Comparison of ENCODE assay signal across 9 cellular contexts in genomic region chr11:102559839-102560238, GRCh38.
A peak's percentile ranks its signal among the peaks of the same experiment; 100 is the strongest.
DNase-seq lines count a peak whose midpoint lies in the region; ATAC-seq, FAIRE-seq and TF ChIP-seq lines count a peak whose summit lies in the region.
"Had no signal": no experiment of that assay in that cellular context is flagged by ENCODE, and none has a peak within 500 bp of the region (broad histone marks: within the 10 kb centered on the region; RNA-seq: fewer than 3 reads in every experiment).

No MANE protein-coding gene starts in this region.

- no peak overlapping the region for H3K4me3 ChIP-seq in KMS-11 (IDR thresholded peaks at IDR 0.05; ENCODE audit: insufficient read depth, low read depth, low read length)

- H3K9me3 Mint-ChIP-seq in memory B cell = no peaks in the 10 kb centered on the region

- H3K36me3 Mint-ChIP-seq in memory B cell = no peaks in the 10 kb centered on the region

- H3K36me3 ChIP-seq in KMS-11 (ENCODE audit: insufficient read depth) = no peaks in the 10 kb centered on the region

- no peak overlapping the region for H2AFZ ChIP-seq in KMS-11 (ENCODE audit: low read depth)

- H3K9ac ChIP-seq in KMS-11 = no peak overlapping the region

- peak overlapping the region; percentile 93 for H3K27ac Mint-ChIP-seq in memory B cell

- no peaks in the 10 kb centered on the region for H3K79me2 ChIP-seq in KMS-11 (ENCODE audit: insufficient read depth, low read depth)

- H3K4me2 ChIP-seq in KMS-11 = peak overlapping the region; percentile 81

- peak; percentile 44 for ATAC-seq in GM18498 (IDR thresholded peaks at IDR 0.05; ENCODE audit: unreplicated experiment)
- peak; percentile 35 for ATAC-seq in GM21619 (IDR thresholded peaks at IDR 0.05; ENCODE audit: unreplicated experiment)
- ATAC-seq in memory B cell (ENCODE audit: low read depth) = peak; percentile 81
- ATAC-seq in GM19395 (IDR thresholded peaks at IDR 0.05; ENCODE audit: unreplicated experiment) = no peak

- H3K27ac ChIP-seq in KMS-11 = no peak overlapping the region

- H3K4me1 ChIP-seq in KMS-11 (ENCODE audit: low read depth, poor library complexity, severe bottlenecking) = peaks cover 36% of the 10 kb centered on the region

- FAIRE-seq in HTR-8/SVneo (lab: Jason Lieb, UNC) = no peak
- FAIRE-seq: colon had no signal

- peak overlapping the region; percentile 52 for H3K4me3 Mint-ChIP-seq in memory B cell

- H4K20me1 ChIP-seq in KMS-11 (ENCODE audit: insufficient read depth) = no peaks in the 10 kb centered on the region

- H3K4me1 Mint-ChIP-seq in memory B cell = peaks cover 21% of the 10 kb centered on the region

- TF ChIP-seq CTCF in KMS-11 (conservative IDR thresholded peaks at IDR 0.05; ENCODE audit: low read depth, low read length) = no peak

- peaks cover 5% of the 10 kb centered on the region; the same call in 1 of the 2 replicates for H3K27me3 ChIP-seq in KMS-11 (ENCODE audit: insufficient read depth, low read depth)

- DNase-seq in memory B cell (ENCODE audit: low spot score in 2 of 2) = peak in 1 of 2 donors; percentile 16
- DNase-seq in HTR-8/SVneo (ENCODE audit: insufficient read length, low spot score) = no peak
- DNase-seq in NCI-H446 (lab: John Stamatoyannopoulos, UW) = no peak
- no peak for DNase-seq in LoVo (ENCODE audit: low spot score)

- no peaks in the 10 kb centered on the region for H3K27me3 Mint-ChIP-seq in memory B cell
